ENCODE assay signal across 31 cellular contexts in the genomic region with DNA sequence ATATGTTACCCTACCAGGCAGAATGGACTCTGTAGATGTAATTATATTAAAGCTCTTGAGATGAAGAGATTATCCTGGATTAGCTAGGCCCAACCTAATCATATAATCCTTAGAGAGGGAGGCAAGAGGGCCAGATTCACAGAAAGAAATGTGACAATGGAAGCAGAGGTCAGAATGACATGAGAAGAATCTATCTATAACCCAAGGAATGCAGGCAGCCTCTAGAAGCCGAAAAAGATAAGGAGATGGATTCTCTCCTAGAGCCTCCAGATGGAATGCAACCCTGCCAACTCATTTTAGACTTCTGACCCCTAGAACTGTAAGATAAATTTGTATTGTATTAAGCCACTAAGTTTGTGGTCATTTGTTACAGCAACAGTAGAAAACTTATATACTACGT. TPM values are rescaled to one million over a fixed set of nuclear protein-coding genes. Genes with fewer than 3 reads are reported as not detected.
A peak's percentile ranks its signal among the peaks of the same experiment; 100 is the strongest.
DNase-seq lines count a peak whose midpoint lies in the region; ATAC-seq and TF ChIP-seq lines count a peak whose summit lies in the region.
"Had no signal": no experiment of that assay in that cellular context is flagged by ENCODE, and none has a peak within 500 bp of the region (broad histone marks: within the 10 kb centered on the region; RNA-seq: fewer than 3 reads in every experiment).

No MANE protein-coding gene starts in this region.

- H2BK5ac ChIP-seq in mesendoderm (ENCODE audit: low read length): no peak overlapping the region

- no peak overlapping the region for H2BK15ac ChIP-seq in mesendoderm (replicated peaks; ENCODE audit: low read depth)

- no peak overlapping the region for H3K27ac Mint-ChIP-seq in activated T-helper 1 cell treated with anti-CD3 and anti-CD28 coated beads, Interleukin-12 subunit alpha, Interleukin-12 subunit beta, Interleukin-2, Interleukin-4 antibody, amounts not matched to agents 30 ng/mL and 10 ng/mL and 1 ng/mL, durations not matched to agents 14 hours and 24 hours and 36 hours
- no peak overlapping the region for H3K27ac Mint-ChIP-seq in endothelial cell (ENCODE audit: unreplicated experiment)
- H3K27ac Mint-ChIP-seq: activated CD8-positive, alpha-beta memory T cell treated with anti-CD3 and anti-CD28 coated beads, Interleukin-2, amount 10 ng/mL, durations not matched to agents 7 days and 5 days; activated naive CD8-positive, alpha-beta T cell treated with anti-CD3 and anti-CD28 coated beads, Interleukin-2, amount 10 ng/mL, durations not matched to agents 7 days and 5 days; CD4-positive, alpha-beta T cell; nephron progenitor cell; stimulated activated naive B cell treated with anti-CD40 and anti-IgM and Interleukin-4, amounts not matched to agents 10 μg/mL and 1 μg/mL and 100 μg/mL, for 72 hours; T-cell had no signal

- no peak overlapping the region for H4K5ac ChIP-seq in mesendoderm (ENCODE audit: low read length)

- intact Hi-C loops in cardiac septum (cut with DNase I): no loop called here
- intact Hi-C loops in activated T-helper 1 cell treated with anti-CD3 and anti-CD28 coated beads, Interleukin-12 subunit alpha, Interleukin-12 subunit beta, Interleukin-2, Interleukin-4 antibody, amounts not matched to agents 30 ng/mL and 10 ng/mL and 1 ng/mL, durations not matched to agents 14 hours and 24 hours and 36 hours (cut with micrococcal nuclease): no loop called here

- H3K18ac ChIP-seq in mesendoderm (ENCODE audit: low read length): no peak overlapping the region

- H3K9me3 Mint-ChIP-seq in activated T-helper 1 cell treated with anti-CD3 and anti-CD28 coated beads, Interleukin-12 subunit alpha, Interleukin-12 subunit beta, Interleukin-2, Interleukin-4 antibody, amounts not matched to agents 30 ng/mL and 10 ng/mL and 1 ng/mL, durations not matched to agents 14 hours and 24 hours and 36 hours: no peaks in the 10 kb centered on the region
- no peaks in the 10 kb centered on the region for H3K9me3 Mint-ChIP-seq in endothelial cell (ENCODE audit: unreplicated experiment)
- H3K9me3 Mint-ChIP-seq: activated naive CD8-positive, alpha-beta T cell treated with anti-CD3 and anti-CD28 coated beads, Interleukin-2, amount 10 ng/mL, durations not matched to agents 7 days and 5 days; activated T-cell treated with anti-CD3 and anti-CD28 coated beads, Interleukin-2, amount 50 U/mL, for 4 hours; CD4-positive, alpha-beta T cell; nephron progenitor cell; stimulated activated naive B cell treated with anti-CD40 and anti-IgM and Interleukin-4, amounts not matched to agents 10 μg/mL and 1 μg/mL and 100 μg/mL, for 72 hours; T-cell had no signal

- no peak overlapping the region for H3K4me3 ChIP-seq in cardiac muscle cell
- no peak overlapping the region for H3K4me3 ChIP-seq in WERI-Rb-1 (ENCODE audit: low read depth, low read length)
- no peak overlapping the region for H3K4me3 ChIP-seq in mesendoderm (ENCODE audit: low read length)
- H3K4me3 ChIP-seq: gastroesophageal sphincter, GM12878, lung, SJCRH30, skin epidermis had no signal

- H3K27me3 ChIP-seq in cardiac muscle cell (no peaks in the 10 kb centered on the region), WERI-Rb-1 (ENCODE audit: insufficient read depth, low read depth, severe bottlenecking) (no peaks in the 10 kb centered on the region), mesendoderm (ENCODE audit: insufficient read depth, low read length, poor library complexity) (no peaks in the 10 kb centered on the region)
- H3K27me3 ChIP-seq: gastroesophageal sphincter, SJCRH30 had no signal

- H4K8ac ChIP-seq in mesendoderm (ENCODE audit: low read depth, low read length): no peak overlapping the region

- H3K4me1 ChIP-seq in cardiac muscle cell (ENCODE audit: low read depth): peaks cover 15% of the 10 kb centered on the region
- H3K4me1 ChIP-seq in mesendoderm (ENCODE audit: control insufficient read depth, low read depth, low read length): no peaks in the 10 kb centered on the region
- H3K4me1 ChIP-seq: gastroesophageal sphincter, parathyroid adenoma had no signal

- TF ChIP-seq CTCF in cardiac muscle cell (IDR thresholded peaks at IDR 0.05; ENCODE audit: low read depth, low read length): no peak
- TF ChIP-seq CTCF in WERI-Rb-1 (IDR thresholded peaks at IDR 0.05; ENCODE audit: low read depth, low read length): no peak
- no peak for TF ChIP-seq CTCF in endothelial cell (IDR thresholded peaks at IDR 0.05; ENCODE audit: unreplicated experiment)

- H3K4me3 Mint-ChIP-seq in activated T-helper 1 cell treated with anti-CD3 and anti-CD28 coated beads, Interleukin-12 subunit alpha, Interleukin-12 subunit beta, Interleukin-2, Interleukin-4 antibody, amounts not matched to agents 30 ng/mL and 10 ng/mL and 1 ng/mL, durations not matched to agents 14 hours and 24 hours and 36 hours: no peak overlapping the region
- H3K4me3 Mint-ChIP-seq in endothelial cell (ENCODE audit: unreplicated experiment): no peak overlapping the region
- H3K4me3 Mint-ChIP-seq: activated CD8-positive, alpha-beta memory T cell treated with anti-CD3 and anti-CD28 coated beads, Interleukin-2, amount 10 ng/mL, durations not matched to agents 7 days and 5 days; activated naive CD8-positive, alpha-beta T cell treated with anti-CD3 and anti-CD28 coated beads, Interleukin-2, amount 10 ng/mL, durations not matched to agents 7 days and 5 days; activated T-cell treated with anti-CD3 and anti-CD28 coated beads, Interleukin-2, amount 50 U/mL, for 4 hours; CD4-positive, alpha-beta T cell; nephron progenitor cell; stimulated activated naive B cell treated with anti-CD40 and anti-IgM and Interleukin-4, amounts not matched to agents 10 μg/mL and 1 μg/mL and 100 μg/mL, for 72 hours; T-cell had no signal

- no peaks in the 10 kb centered on the region for H3K79me2 ChIP-seq in mesendoderm (ENCODE audit: control insufficient read depth, insufficient read depth, low read length)
- H3K79me2 ChIP-seq: parathyroid adenoma had no signal

- no peak overlapping the region for H2BK120ac ChIP-seq in mesendoderm (ENCODE audit: low read depth, low read length)

- H3K56ac ChIP-seq in mesendoderm (ENCODE audit: low read length): no peak overlapping the region

- no peak overlapping the region for H3K23ac ChIP-seq in mesendoderm (ENCODE audit: low read length)

- H3K27ac ChIP-seq in cardiac muscle cell (peak overlapping the region; percentile 74), WERI-Rb-1 (no peak overlapping the region), mesendoderm (ENCODE audit: low read depth, low read length) (no peak overlapping the region)
- H3K27ac ChIP-seq: gastroesophageal sphincter, parathyroid adenoma, SJCRH30, skin epidermis had no signal

- no peaks in the 10 kb centered on the region for H3K79me1 ChIP-seq in mesendoderm (ENCODE audit: low read length)

- no peak overlapping the region for H2AK5ac ChIP-seq in mesendoderm (ENCODE audit: low read length)

- no peak overlapping the region for H3K4me2 ChIP-seq in mesendoderm (ENCODE audit: low read length)

- 100% methylated on average over 1 of the region's 2 CpGs for whole genome bisulfite sequencing in mesendoderm (ENCODE audit: extremely low coverage, insufficient coverage, low lambda C conversion rate)

- no peak overlapping the region for H3K4ac ChIP-seq in mesendoderm (ENCODE audit: low read depth, low read length)

- H3K9me3 ChIP-seq in cardiac muscle cell (ENCODE audit: low read depth) (no peaks in the 10 kb centered on the region), WERI-Rb-1 (ENCODE audit: severe bottlenecking) (no peaks in the 10 kb centered on the region)
- H3K9me3 ChIP-seq: gastroesophageal sphincter, SJCRH30 had no signal

- H3K36me3 Mint-ChIP-seq in activated T-helper 1 cell treated with anti-CD3 and anti-CD28 coated beads, Interleukin-12 subunit alpha, Interleukin-12 subunit beta, Interleukin-2, Interleukin-4 antibody, amounts not matched to agents 30 ng/mL and 10 ng/mL and 1 ng/mL, durations not matched to agents 14 hours and 24 hours and 36 hours (ENCODE audit: low read depth): no peaks in the 10 kb centered on the region
- H3K36me3 Mint-ChIP-seq in endothelial cell (ENCODE audit: low read depth, unreplicated experiment): no peaks in the 10 kb centered on the region
- H3K36me3 Mint-ChIP-seq: activated CD8-positive, alpha-beta memory T cell treated with anti-CD3 and anti-CD28 coated beads, Interleukin-2, amount 10 ng/mL, durations not matched to agents 7 days and 5 days; activated naive CD8-positive, alpha-beta T cell treated with anti-CD3 and anti-CD28 coated beads, Interleukin-2, amount 10 ng/mL, durations not matched to agents 7 days and 5 days; stimulated activated naive B cell treated with anti-CD40 and anti-IgM and Interleukin-4, amounts not matched to agents 10 μg/mL and 1 μg/mL and 100 μg/mL, for 72 hours; T-cell had no signal

- ATAC-seq in HG03159 (IDR thresholded peaks at IDR 0.05; ENCODE audit: unreplicated experiment): no peak
- no peak for ATAC-seq in HG03457 (IDR thresholded peaks at IDR 0.05; ENCODE audit: unreplicated experiment)
- ATAC-seq: activated CD8-positive, alpha-beta memory T cell treated with anti-CD3 and anti-CD28 coated beads, Interleukin-2, amount 10 ng/mL, durations not matched to agents 7 days and 5 days; activated T-cell treated with anti-CD3 and anti-CD28 coated beads, Interleukin-2, amount 50 U/mL, for 4 hours; gastroesophageal sphincter; GM12878; left cardiac atrium; stimulated activated naive B cell treated with anti-CD40 and anti-IgM and Interleukin-4, amounts not matched to agents 10 μg/mL and 1 μg/mL and 100 μg/mL, for 72 hours; T-cell had no signal

- H3K4me1 Mint-ChIP-seq in activated T-helper 1 cell treated with anti-CD3 and anti-CD28 coated beads, Interleukin-12 subunit alpha, Interleukin-12 subunit beta, Interleukin-2, Interleukin-4 antibody, amounts not matched to agents 30 ng/mL and 10 ng/mL and 1 ng/mL, durations not matched to agents 14 hours and 24 hours and 36 hours (ENCODE audit: low read depth): no peaks in the 10 kb centered on the region
- no peaks in the 10 kb centered on the region for H3K4me1 Mint-ChIP-seq in endothelial cell (ENCODE audit: unreplicated experiment)
- H3K4me1 Mint-ChIP-seq: T-cell had no signal

- DNase-seq in cardiac muscle cell (ENCODE audit: low read depth in 1 of 2, low spot score in 1 of 2) (peak; percentile 38 to 60), cardiac septum (ENCODE audit: low spot score) (no peak), WERI-Rb-1 (peak; percentile 64), mesendoderm (peak; percentile 74), endothelial cell (ENCODE audit: low spot score) (no peak)
- no peak for DNase-seq in activated T-helper 1 cell treated with anti-CD3 and anti-CD28 coated beads, Interleukin-12 subunit alpha, Interleukin-12 subunit beta, Interleukin-2, Interleukin-4 antibody, amounts not matched to agents 30 ng/mL and 10 ng/mL and 1 ng/mL, durations not matched to agents 14 hours and 24 hours and 36 hours (ENCODE audit: low spot score)
- DNase-seq: activated CD4-positive, alpha-beta T cell treated with anti-CD3 and anti-CD28 coated beads, Interleukin-2, amount 50 U/mL, for 4 hours; activated CD8-positive, alpha-beta memory T cell treated with anti-CD3 and anti-CD28 coated beads, Interleukin-2, amount 10 ng/mL, durations not matched to agents 7 days and 5 days; activated gamma-delta T cell treated with Interleukin-2 at 50 U/mL for 16 hours; activated naive CD8-positive, alpha-beta T cell treated with anti-CD3 and anti-CD28 coated beads, Interleukin-2, amount 10 ng/mL, durations not matched to agents 7 days and 5 days; activated T-cell treated with anti-CD3 and anti-CD28 coated beads, Interleukin-2, amount 50 U/mL, for 4 hours; CD4-positive, alpha-beta T cell; cerebellar nuclear complex; hippocampal formation; left cardiac atrium; NCI-H146; NCI-H2107; nephron progenitor cell; retina; SJCRH30; stimulated activated naive B cell treated with anti-CD40 and anti-IgM and Interleukin-4, amounts not matched to agents 10 μg/mL and 1 μg/mL and 100 μg/mL, for 72 hours; T-cell had no signal

- H3K36me3 ChIP-seq in cardiac muscle cell: no peaks in the 10 kb centered on the region
- H3K36me3 ChIP-seq in WERI-Rb-1: no peaks in the 10 kb centered on the region
- no peaks in the 10 kb centered on the region for H3K36me3 ChIP-seq in mesendoderm (ENCODE audit: control insufficient read depth, insufficient read depth, low read length)
- H3K36me3 ChIP-seq: gastroesophageal sphincter, SJCRH30 had no signal

- H3K27me3 Mint-ChIP-seq in activated T-helper 1 cell treated with anti-CD3 and anti-CD28 coated beads, Interleukin-12 subunit alpha, Interleukin-12 subunit beta, Interleukin-2, Interleukin-4 antibody, amounts not matched to agents 30 ng/mL and 10 ng/mL and 1 ng/mL, durations not matched to agents 14 hours and 24 hours and 36 hours (ENCODE audit: insufficient read depth): peaks cover 8% of the 10 kb centered on the region
- H3K27me3 Mint-ChIP-seq in endothelial cell (ENCODE audit: unreplicated experiment): no peaks in the 10 kb centered on the region
- H3K27me3 Mint-ChIP-seq: activated CD8-positive, alpha-beta memory T cell treated with anti-CD3 and anti-CD28 coated beads, Interleukin-2, amount 10 ng/mL, durations not matched to agents 7 days and 5 days; CD4-positive, alpha-beta T cell; stimulated activated naive B cell treated with anti-CD40 and anti-IgM and Interleukin-4, amounts not matched to agents 10 μg/mL and 1 μg/mL and 100 μg/mL, for 72 hours; T-cell had no signal

- H3K9ac ChIP-seq in mesendoderm (ENCODE audit: low read length): no peak overlapping the region
- H3K9ac ChIP-seq: parathyroid adenoma had no signal

RNA-seq across cellular contexts. Expression of a gene that starts 12.3 kb away (rescaled TPM):
- total RNA-seq in cardiac muscle cell: not detected in 2 replicates
- 0.31 and 0.45 TPM in 2 replicates for polyA plus RNA-seq in cardiac muscle cell
- 0.22 TPM for total RNA-seq in cardiac septum
- 0.03 TPM for polyA plus RNA-seq in mesendoderm (2013, experiment 1 of 2)
- polyA plus RNA-seq in mesendoderm (2013, experiment 2 of 2): 0.10 TPM
- total RNA-seq in activated T-helper 1 cell treated with anti-CD3 and anti-CD28 coated beads, Interleukin-12 subunit alpha, Interleukin-12 subunit beta, Interleukin-2, Interleukin-4 antibody, amounts not matched to agents 30 ng/mL and 10 ng/mL and 1 ng/mL, durations not matched to agents 14 hours and 24 hours and 36 hours: 0.16 and 0.29 TPM in 2 replicates
- not detected for total RNA-seq in endothelial cell (ENCODE audit: unreplicated experiment)
- total RNA-seq: mucosa of gallbladder, SJCRH30, ureter had no signal

RNA-seq across cellular contexts. Expression of a gene that starts 12.4 kb away (rescaled TPM):
- total RNA-seq in cardiac muscle cell (23.7 and 25.5 TPM in 2 replicates), cardiac septum (29.6 TPM), endothelial cell (ENCODE audit: unreplicated experiment) (43.0 TPM)
- polyA plus RNA-seq in cardiac muscle cell: 22.0 and 28.0 TPM in 2 replicates
- polyA plus RNA-seq in mesendoderm (2013, experiment 1 of 2): 19.5 TPM
- polyA plus RNA-seq in mesendoderm (2013, experiment 2 of 2): 18.9 TPM
- total RNA-seq in activated T-helper 1 cell treated with anti-CD3 and anti-CD28 coated beads, Interleukin-12 subunit alpha, Interleukin-12 subunit beta, Interleukin-2, Interleukin-4 antibody, amounts not matched to agents 30 ng/mL and 10 ng/mL and 1 ng/mL, durations not matched to agents 14 hours and 24 hours and 36 hours: 62.4 and 62.8 TPM in 2 replicates

RNA-seq across cellular contexts. Expression of a gene that starts 42.9 kb away (rescaled TPM):
- total RNA-seq in cardiac muscle cell (0.14 TPM in 1 of 2 replicates, not detected in the other), cardiac septum (0.13 TPM), endothelial cell (ENCODE audit: unreplicated experiment) (not detected)
- polyA plus RNA-seq in cardiac muscle cell: 0.28 TPM in 1 of 2 replicates, not detected in the other
- polyA plus RNA-seq in mesendoderm (2013, experiment 1 of 2): 0.28 TPM
- 0.27 TPM for polyA plus RNA-seq in mesendoderm (2013, experiment 2 of 2)
- 0.47 and 0.88 TPM in 2 replicates for total RNA-seq in activated T-helper 1 cell treated with anti-CD3 and anti-CD28 coated beads, Interleukin-12 subunit alpha, Interleukin-12 subunit beta, Interleukin-2, Interleukin-4 antibody, amounts not matched to agents 30 ng/mL and 10 ng/mL and 1 ng/mL, durations not matched to agents 14 hours and 24 hours and 36 hours
- total RNA-seq: SJCRH30 had no signal

Comparison
In these comparisons a context has a peak if more than half of its experiments do, and no peak if none do; other contexts are left out.
1. DNase-seq: peak in cardiac muscle cell (2 of 2), WERI-Rb-1 (single experiment) and mesendoderm (single experiment); none in cardiac septum (single experiment), activated T-helper 1 cell treated with anti-CD3 and anti-CD28 coated beads, Interleukin-12 subunit alpha, Interleukin-12 subunit beta, Interleukin-2, Interleukin-4 antibody, amounts not matched to agents 30 ng/mL and 10 ng/mL and 1 ng/mL, durations not matched to agents 14 hours and 24 hours and 36 hours (single experiment) and endothelial cell (single experiment).